In the genomic region with DNA sequence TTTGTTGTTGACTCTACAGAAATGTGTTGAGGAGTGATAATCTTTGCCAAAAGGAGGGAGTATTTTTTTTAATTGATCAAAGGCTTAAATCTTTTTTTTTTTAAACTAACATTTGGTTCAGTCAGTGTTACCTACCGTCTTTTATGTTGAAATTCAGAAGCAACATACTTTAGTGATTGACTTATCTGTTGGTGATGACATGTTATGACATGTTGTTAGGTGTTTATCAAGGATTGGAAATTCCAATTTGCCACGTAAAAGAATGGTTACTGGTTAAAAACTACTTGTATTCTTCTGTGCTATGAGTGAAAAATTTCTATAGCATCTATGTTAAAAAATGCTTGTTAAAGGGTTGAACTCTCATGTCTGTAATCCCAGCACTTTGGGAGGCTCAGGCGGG, we compare ENCODE assay signal across 24 cellular contexts.
DNase-seq lines count a peak whose midpoint lies in the region; ATAC-seq and TF ChIP-seq lines count a peak whose summit lies in the region.
"Had no signal": no experiment of that assay in that cellular context is flagged by ENCODE, and none has a peak within 500 bp of the region (broad histone marks: within the 10 kb centered on the region; RNA-seq: fewer than 3 reads in every experiment).

No MANE protein-coding gene starts in this region.

- no peak for ATAC-seq in T-cell (replicated peaks in 1 of 4)
- ATAC-seq: stimulated activated naive CD8-positive, alpha-beta T cell treated with anti-CD3 and anti-CD28 coated beads, Interleukin-15, Interleukin-2, amounts not matched to agents 100 U/mL and 50 U/mL, for 24 hours had no signal

- H3K36me3 ChIP-seq in breast epithelium = no peaks in the 10 kb centered on the region
- H3K36me3 ChIP-seq: adrenal gland, BLaER1, cardiac muscle cell, neutrophil, transverse colon had no signal

- no peaks in the 10 kb centered on the region for H3K27me3 ChIP-seq in breast epithelium
- H3K27me3 ChIP-seq: adrenal gland, BLaER1, cardiac muscle cell, neutrophil, transverse colon had no signal

- no peaks in the 10 kb centered on the region for H3K36me3 Mint-ChIP-seq in MCF 10A (ENCODE audit: insufficient read depth, unreplicated experiment)
- H3K36me3 Mint-ChIP-seq in T-cell = no peaks in the 10 kb centered on the region

- no peaks in the 10 kb centered on the region for H3K9me3 ChIP-seq in breast epithelium
- H3K9me3 ChIP-seq: adrenal gland, BLaER1, neutrophil, transverse colon had no signal

- no peaks in the 10 kb centered on the region for H3K9me3 Mint-ChIP-seq in MCF 10A (ENCODE audit: unreplicated experiment)
- H3K9me3 Mint-ChIP-seq in T-cell = no peaks in the 10 kb centered on the region
- H3K9me3 Mint-ChIP-seq: activated B cell treated with CpG ODN at 0.5 μM for 24 hours had no signal

- POLR2A ChIA-PET in MCF 10A (lab: Yijun Ruan, JAX) (interaction anchor here (1.5 to 1.6 kb wide), 2 partner anchors 98 to 160 kb away, joined by 3 to 5 read pairs; no protein-coding TSS in a partner anchor), T-cell (lab: Charles Lee) (no interaction called here)

- H3K4me1 Mint-ChIP-seq in MCF 10A (ENCODE audit: insufficient read depth, unreplicated experiment) (peaks cover 21% of the 10 kb centered on the region), T-cell (peaks cover 7 to 14% (median 11%) of the 10 kb centered on the region in 3 donors)
- H3K4me1 Mint-ChIP-seq: activated B cell treated with CpG ODN at 0.5 μM for 24 hours had no signal

- H3K4me3 Mint-ChIP-seq in MCF 10A (ENCODE audit: unreplicated experiment) (peak overlapping the region; percentile 45), T-cell (peak overlapping the region in 2 of 3 donors; percentile 1 to 49)
- H3K4me3 Mint-ChIP-seq: activated B cell treated with CpG ODN at 0.5 μM for 24 hours had no signal

- TF ChIP-seq POLR2A in breast epithelium (IDR thresholded peaks at IDR 0.05) = no peak
- no peak for TF ChIP-seq POLR2A in lower leg skin (IDR thresholded peaks at IDR 0.05)

- no TSS peak for BruUV-seq in MCF 10A (replicated peaks; lab: Mats Ljungman, UMichigan)

- TF ChIP-seq CTCF in MCF 10A (IDR thresholded peaks at IDR 0.05; ENCODE audit: unreplicated experiment) (no peak), breast epithelium (IDR thresholded peaks at IDR 0.05) (no peak), lower leg skin (IDR thresholded peaks at IDR 0.05) (no peak)

- H3K4me3 ChIP-seq in breast epithelium (no peak overlapping the region), lower leg skin (ENCODE audit: low read depth, poor library complexity, severe bottlenecking) (no peak overlapping the region)
- H3K4me3 ChIP-seq: BLaER1, cardiac muscle cell, transverse colon had no signal

- no peaks in the 10 kb centered on the region for H3K27me3 Mint-ChIP-seq in MCF 10A (ENCODE audit: insufficient read depth, unreplicated experiment)
- H3K27me3 Mint-ChIP-seq in T-cell = peaks cover 3 to 13% of the 10 kb centered on the region in 2 donors

- H3K27ac ChIP-seq in breast epithelium (no peak overlapping the region), epithelial cell of prostate (peak overlapping the region; percentile 68)
- H3K27ac ChIP-seq: BLaER1, cardiac muscle cell, neutrophil, transverse colon had no signal

- 56 to 61% methylated on average over 3 of the region's 3 CpGs for WGBS in lower leg skin, 2 donors

- DNase-seq in MCF 10A (ENCODE audit: unreplicated experiment) = peak; percentile 27
- no peak for DNase-seq in breast epithelium (ENCODE audit: low spot score in 2 of 2)
- DNase-seq in T-cell = no peak
- DNase-seq in epithelial cell of prostate (ENCODE audit: low read depth, low spot score) = no peak
- no peak for DNase-seq in KG1 (lab: John Stamatoyannopoulos, UW)
- no peak for DNase-seq in lower leg skin (ENCODE audit: low spot score in 2 of 2)
- DNase-seq in AG20443 (ENCODE audit: low spot score) = no peak
- DNase-seq in cerebellar cortex (ENCODE audit: low spot score) = no peak
- DNase-seq: activated B cell treated with CpG ODN at 0.5 μM for 24 hours; activated CD4-positive, alpha-beta T cell treated with anti-CD3 and anti-CD28 coated beads, Interleukin-2, amount 50 U/mL, for 4 hours; activated gamma-delta T cell; adrenal gland; foreskin melanocyte; IMR-90; NCI-H1436 treated with DMSO at 0.1 percent for 48 hours; NCI-H2171; NCI-H526; stimulated activated CD4-positive, alpha-beta T cell treated with anti-CD3 and anti-CD28 coated beads, Interleukin-4, amount 100 ng/mL, for 4 hours; stimulated activated naive CD8-positive, alpha-beta T cell treated with anti-CD3 and anti-CD28 coated beads, Interleukin-15, Interleukin-2, amounts not matched to agents 100 U/mL and 50 U/mL, for 24 hours; T1000; transverse colon had no signal

- CTCF ChIA-PET in MCF 10A (lab: Yijun Ruan, JAX) (interaction anchor here (0.7 kb wide), 1 partner anchor 1500 kb away, joined by 3 read pairs; no protein-coding TSS in a partner anchor), T-cell (lab: Charles Lee) (no interaction called here)

- no peaks in the 10 kb centered on the region for H3K4me1 ChIP-seq in breast epithelium
- H3K4me1 ChIP-seq: BLaER1, transverse colon had no signal

- peak overlapping the region; percentile 95 for H3K27ac Mint-ChIP-seq in MCF 10A (ENCODE audit: low read depth, unreplicated experiment)
- peak overlapping the region in 1 of 2 donors; percentile 55 for H3K27ac Mint-ChIP-seq in T-cell
- H3K27ac Mint-ChIP-seq: activated B cell treated with CpG ODN at 0.5 μM for 24 hours had no signal

- intact Hi-C loops in MCF 10A (cut with micrococcal nuclease) (no loop called here), breast epithelium (cut with DNase I; ENCODE audit: low total_unique reads) (no loop called here), lower leg skin (cut with DNase I; ENCODE audit: low total_unique reads) (no loop called here)
